ENCODE assay signal across 28 cellular contexts in genomic region chr4:22486276-22486675, GRCh38. TPM values are rescaled to one million over a fixed set of nuclear protein-coding genes. Genes with fewer than 3 reads are reported as not detected.
DNase-seq lines count a peak whose midpoint lies in the region; ATAC-seq and TF ChIP-seq lines count a peak whose summit lies in the region.
"Had no signal": no experiment of that assay in that cellular context is flagged by ENCODE, and none has a peak within 500 bp of the region (broad histone marks: within the 10 kb centered on the region; RNA-seq: fewer than 3 reads in every experiment).

No MANE protein-coding gene starts in this region.

- H3K36me3 ChIP-seq in GM23248 (ENCODE audit: low read depth), result no peaks in the 10 kb centered on the region
- H3K36me3 ChIP-seq in WERI-Rb-1, result no peaks in the 10 kb centered on the region
- H3K36me3 ChIP-seq in fibroblast of lung (ENCODE audit: control insufficient read depth, insufficient read depth, low read length), result no peaks in the 10 kb centered on the region
- H3K36me3 ChIP-seq in trophoblast cell (ENCODE audit: control insufficient read depth in 1 of 2, insufficient read depth in 2 of 2, low read length in 2 of 2), result no peaks in the 10 kb centered on the region
- H3K36me3 ChIP-seq: colonic mucosa, right lobe of liver, stomach, thyroid gland had no signal

- no peak overlapping the region for H4K12ac ChIP-seq in trophoblast cell (ENCODE audit: low read depth, low read length)

- no peak for ATAC-seq in HG02571 (IDR thresholded peaks at IDR 0.05; ENCODE audit: unreplicated experiment)
- ATAC-seq: activated naive CD4-positive, alpha-beta T cell treated with anti-CD3 and anti-CD28 coated beads, Interleukin-2, amount 50 U/mL, for 72 hours; HepG2; Panc1; right lobe of liver had no signal

- H3K79me2 ChIP-seq in GM23248 (ENCODE audit: insufficient read depth) (no peaks in the 10 kb centered on the region; the same call in 1 of the 2 replicates), fibroblast of lung (ENCODE audit: control insufficient read depth, insufficient read depth, low read length) (peaks cover 6% of the 10 kb centered on the region), trophoblast cell (ENCODE audit: control insufficient read depth, insufficient read depth, low read length, poor library complexity) (no peaks in the 10 kb centered on the region)

- peaks cover 12% of the 10 kb centered on the region for H3K4me1 Mint-ChIP-seq in activated T-helper 1 cell treated with anti-CD3 and anti-CD28 coated beads, Interleukin-12 subunit alpha, Interleukin-12 subunit beta, Interleukin-2, Interleukin-4 antibody, amounts not matched to agents 30 ng/mL and 10 ng/mL and 1 ng/mL, durations not matched to agents 14 hours and 24 hours and 36 hours (ENCODE audit: low read depth)

- H3K27ac ChIP-seq in GM23248 (no peak overlapping the region), WERI-Rb-1 (peak overlapping the region; percentile 83), fibroblast of lung (ENCODE audit: insufficient read depth, low read length) (peak overlapping the region; percentile 30), trophoblast cell (ENCODE audit: low read depth, low read length) (no peak overlapping the region)
- H3K27ac ChIP-seq: colonic mucosa, hepatocyte, right lobe of liver, stomach, thyroid gland had no signal

- in situ Hi-C loops in GM23248 (cut with MboI), result no loop called here

- H3K9ac ChIP-seq in GM23248, result no peak overlapping the region
- H3K9ac ChIP-seq in fibroblast of lung (ENCODE audit: insufficient read depth, low read length), result no peak overlapping the region
- no peak overlapping the region for H3K9ac ChIP-seq in trophoblast cell (ENCODE audit: low read length)

- H2BK5ac ChIP-seq in trophoblast cell (ENCODE audit: low read depth, low read length, poor library complexity), result no peak overlapping the region

- DNase-seq in GM23248, result no peak
- DNase-seq in WERI-Rb-1, result no peak
- peak in 1 of 2 donors; percentile 73 for DNase-seq in fibroblast of lung (ENCODE audit: low read depth in 2 of 2)
- no peak for DNase-seq in trophoblast cell
- no peak for DNase-seq in activated T-helper 1 cell treated with anti-CD3 and anti-CD28 coated beads, Interleukin-12 subunit alpha, Interleukin-12 subunit beta, Interleukin-2, Interleukin-4 antibody, amounts not matched to agents 30 ng/mL and 10 ng/mL and 1 ng/mL, durations not matched to agents 14 hours and 24 hours and 36 hours (ENCODE audit: low spot score)
- no peak for DNase-seq in cortex of kidney (lab: John Stamatoyannopoulos, UW)
- DNase-seq: activated CD4-positive, alpha-beta T cell treated with anti-CD3 and anti-CD28 coated beads, Interleukin-2, amount 10 ng/mL, durations not matched to agents 24 days and 14 days; activated effector memory CD4-positive, alpha-beta T cell treated with Interleukin-2 at 50 U/mL for 16 hours; colonic mucosa; effector memory CD4-positive, alpha-beta T cell; foreskin melanocyte; GDM1; Kasumi-1; MV-4-11; NCI-H1436; NCI-H226; right lobe of liver; SHP77; stimulated activated CD4-positive, alpha-beta T cell treated with anti-CD3 and anti-CD28 coated beads, Interleukin-12 subunit alpha, Interleukin-12 subunit beta, amount 100 ng/mL, for 4 hours; stimulated activated CD4-positive, alpha-beta T cell treated with anti-CD3 and anti-CD28 coated beads, Interleukin-2, amount 100 ng/mL, for 48 hours; stomach; thyroid gland had no signal

- TF ChIP-seq CTCF in WERI-Rb-1 (IDR thresholded peaks at IDR 0.05; ENCODE audit: low read depth, low read length), result no peak
- no peak for TF ChIP-seq CTCF in fibroblast of lung (conservative IDR thresholded peaks at IDR 0.05 in 1 of 2, IDR thresholded peaks at IDR 0.05 in 1 of 2; ENCODE audit: low read depth in 1 of 2, low read length in 2 of 2)

- no peak overlapping the region for H3K27ac Mint-ChIP-seq in activated T-helper 1 cell treated with anti-CD3 and anti-CD28 coated beads, Interleukin-12 subunit alpha, Interleukin-12 subunit beta, Interleukin-2, Interleukin-4 antibody, amounts not matched to agents 30 ng/mL and 10 ng/mL and 1 ng/mL, durations not matched to agents 14 hours and 24 hours and 36 hours
- H3K27ac Mint-ChIP-seq: activated CD4-positive, alpha-beta T cell treated with anti-CD3 and anti-CD28 coated beads, Interleukin-2, amount 10 ng/mL, durations not matched to agents 24 days and 14 days had no signal

- H3K4me2 ChIP-seq in GM23248 (ENCODE audit: unreplicated experiment), result peak overlapping the region; percentile 34
- peak overlapping the region; percentile 17 for H3K4me2 ChIP-seq in fibroblast of lung (ENCODE audit: extremely low read depth, insufficient read depth, low read length)
- no peak overlapping the region for H3K4me2 ChIP-seq in trophoblast cell (ENCODE audit: low read length)
- H3K4me2 ChIP-seq: hepatocyte had no signal

- no peaks in the 10 kb centered on the region for H3K9me2 ChIP-seq in GM23248 (ENCODE audit: insufficient read depth)

- H3K4me3 ChIP-seq in GM23248 (no peak overlapping the region), WERI-Rb-1 (ENCODE audit: low read depth, low read length) (no peak overlapping the region), fibroblast of lung (replicated peaks in 1 of 4; ENCODE audit: control extremely low read depth in 1 of 4, insufficient read depth in 1 of 4, low read depth in 3 of 4, low read length in 4 of 4) (peak overlapping the region in 1 of 4 experiments; percentile 26), trophoblast cell (ENCODE audit: low read depth, low read length) (no peak overlapping the region)
- H3K4me3 ChIP-seq: colonic mucosa, hepatocyte, lung, right lobe of liver, stomach, thyroid gland had no signal

- H2AK5ac ChIP-seq in trophoblast cell (ENCODE audit: low read length), result no peak overlapping the region

- peak overlapping the region; percentile 65 for H3K18ac ChIP-seq in trophoblast cell (ENCODE audit: low read length)

- H2AFZ ChIP-seq in GM23248 (no peak overlapping the region), fibroblast of lung (ENCODE audit: low read length) (no peak overlapping the region), trophoblast cell (ENCODE audit: insufficient read depth, low read length, poor library complexity) (no peak overlapping the region)
- H2AFZ ChIP-seq: hepatocyte had no signal

- peaks cover 16% of the 10 kb centered on the region for H3F3A ChIP-seq in GM23248 (ENCODE audit: insufficient read depth)

- no peak overlapping the region for H3K4me3 Mint-ChIP-seq in activated T-helper 1 cell treated with anti-CD3 and anti-CD28 coated beads, Interleukin-12 subunit alpha, Interleukin-12 subunit beta, Interleukin-2, Interleukin-4 antibody, amounts not matched to agents 30 ng/mL and 10 ng/mL and 1 ng/mL, durations not matched to agents 14 hours and 24 hours and 36 hours
- H3K4me3 Mint-ChIP-seq: activated CD4-positive, alpha-beta T cell treated with anti-CD3 and anti-CD28 coated beads, Interleukin-2, amount 10 ng/mL, durations not matched to agents 24 days and 14 days had no signal

- H3K27me3 Mint-ChIP-seq in activated T-helper 1 cell treated with anti-CD3 and anti-CD28 coated beads, Interleukin-12 subunit alpha, Interleukin-12 subunit beta, Interleukin-2, Interleukin-4 antibody, amounts not matched to agents 30 ng/mL and 10 ng/mL and 1 ng/mL, durations not matched to agents 14 hours and 24 hours and 36 hours (ENCODE audit: insufficient read depth), result no peaks in the 10 kb centered on the region
- H3K27me3 Mint-ChIP-seq: activated CD4-positive, alpha-beta T cell treated with anti-CD3 and anti-CD28 coated beads, Interleukin-2, amount 10 ng/mL, durations not matched to agents 24 days and 14 days had no signal

- no peaks in the 10 kb centered on the region for H3K9me3 Mint-ChIP-seq in activated T-helper 1 cell treated with anti-CD3 and anti-CD28 coated beads, Interleukin-12 subunit alpha, Interleukin-12 subunit beta, Interleukin-2, Interleukin-4 antibody, amounts not matched to agents 30 ng/mL and 10 ng/mL and 1 ng/mL, durations not matched to agents 14 hours and 24 hours and 36 hours
- H3K9me3 Mint-ChIP-seq: activated CD4-positive, alpha-beta T cell treated with anti-CD3 and anti-CD28 coated beads, Interleukin-2, amount 10 ng/mL, durations not matched to agents 24 days and 14 days had no signal

- H3K4ac ChIP-seq in trophoblast cell (ENCODE audit: low read depth, low read length), result no peak overlapping the region

- H3K23ac ChIP-seq in trophoblast cell (ENCODE audit: low read length), result no peak overlapping the region

- peak overlapping the region; percentile 45 for H4K8ac ChIP-seq in trophoblast cell (ENCODE audit: low read depth, low read length)

- intact Hi-C loops in activated T-helper 1 cell treated with anti-CD3 and anti-CD28 coated beads, Interleukin-12 subunit alpha, Interleukin-12 subunit beta, Interleukin-2, Interleukin-4 antibody, amounts not matched to agents 30 ng/mL and 10 ng/mL and 1 ng/mL, durations not matched to agents 14 hours and 24 hours and 36 hours (cut with micrococcal nuclease), result no loop called here

- H2BK120ac ChIP-seq in trophoblast cell (ENCODE audit: insufficient read depth, low read length, poor library complexity), result no peak overlapping the region

- H4K20me1 ChIP-seq in GM23248 (ENCODE audit: insufficient read depth) (no peaks in the 10 kb centered on the region), fibroblast of lung (ENCODE audit: control insufficient read depth, extremely low read depth, insufficient read depth, low read length) (no peaks in the 10 kb centered on the region)

- H3K4me1 ChIP-seq in GM23248 (ENCODE audit: insufficient read depth) (peaks cover 19% of the 10 kb centered on the region), fibroblast of lung (ENCODE audit: control insufficient read depth, extremely low read depth, insufficient read depth, low read length) (peaks cover 22% of the 10 kb centered on the region), trophoblast cell (ENCODE audit: control insufficient read depth in 1 of 2, insufficient read depth in 2 of 2, low read length in 2 of 2) (peaks cover 10% of the 10 kb centered on the region in 2 experiments)

- no peak overlapping the region for H2BK12ac ChIP-seq in trophoblast cell (ENCODE audit: low read length)

- WGBS in GM23248 (ENCODE audit: low coverage in 1 of 2, low lambda C conversion rate in 2 of 2, missing lambda C conversion rate in 2 of 2), 2 experiments, result 64 to 70% methylated on average over 4 of the region's 4 CpGs
- no CpG with 5 or more reads among the region's 4 CpGs for WGBS in trophoblast cell (ENCODE audit: extremely low coverage, insufficient coverage, insufficient read length)

- H4K91ac ChIP-seq in trophoblast cell (ENCODE audit: low read depth, low read length), result no peak overlapping the region

- H3K9me3 ChIP-seq in GM23248 (ENCODE audit: low read depth), result no peaks in the 10 kb centered on the region
- H3K9me3 ChIP-seq in WERI-Rb-1 (ENCODE audit: severe bottlenecking), result no peaks in the 10 kb centered on the region
- no peaks in the 10 kb centered on the region for H3K9me3 ChIP-seq in fibroblast of lung (ENCODE audit: control insufficient read depth, insufficient read depth, low read depth, low read length)
- H3K9me3 ChIP-seq in trophoblast cell (ENCODE audit: insufficient read depth, low read depth, low read length), result no peaks in the 10 kb centered on the region
- H3K9me3 ChIP-seq: colonic mucosa, right lobe of liver, stomach, thyroid gland had no signal

- H3K79me1 ChIP-seq in trophoblast cell (ENCODE audit: low read length), result no peaks in the 10 kb centered on the region

- H3K14ac ChIP-seq in trophoblast cell (ENCODE audit: low read length), result no peak overlapping the region

- H3K27me3 ChIP-seq in GM23248 (replicated peaks; ENCODE audit: insufficient read depth), result no peaks in the 10 kb centered on the region
- H3K27me3 ChIP-seq in WERI-Rb-1 (ENCODE audit: insufficient read depth, low read depth, severe bottlenecking), result no peaks in the 10 kb centered on the region
- no peaks in the 10 kb centered on the region for H3K27me3 ChIP-seq in fibroblast of lung (ENCODE audit: control insufficient read depth, insufficient read depth, low read length)
- no peaks in the 10 kb centered on the region for H3K27me3 ChIP-seq in trophoblast cell (ENCODE audit: insufficient read depth, low read length)
- H3K27me3 ChIP-seq: colonic mucosa, hepatocyte, right lobe of liver, stomach, thyroid gland had no signal

- H3K36me3 Mint-ChIP-seq in activated T-helper 1 cell treated with anti-CD3 and anti-CD28 coated beads, Interleukin-12 subunit alpha, Interleukin-12 subunit beta, Interleukin-2, Interleukin-4 antibody, amounts not matched to agents 30 ng/mL and 10 ng/mL and 1 ng/mL, durations not matched to agents 14 hours and 24 hours and 36 hours (ENCODE audit: low read depth), result no peaks in the 10 kb centered on the region

RNA-seq across cellular contexts. Expression of gene ADGRA3, which starts 29.6 kb away (rescaled TPM):
- total RNA-seq in GM23248 (2014; rRNA removed; shearing (Covaris generic)), result 7.8 and 9.4 TPM in 2 replicates
- 1.1 and 1.2 TPM in 2 replicates for polyA plus RNA-seq in GM23248 (2016; fragmentation: Nextera tagmentation; extraction: Ambion mirVana)
- total RNA-seq in fibroblast of lung, result 15.2 and 25.2 TPM in 2 replicates
- polyA plus RNA-seq in fibroblast of lung, result 13.0 and 15.8 TPM in 2 replicates
- polyA plus RNA-seq in fibroblast of lung (2012), result 11.7 and 14.3 TPM in 2 replicates
- polyA minus RNA-seq in fibroblast of lung (ENCODE audit: low replicate concordance), result 60.1 and 72.8 TPM in 2 replicates
- polyA plus RNA-seq in trophoblast cell (2013), result 12.6 and 15.3 TPM in 2 replicates
- 19.2 and 19.8 TPM in 2 replicates for total RNA-seq in activated T-helper 1 cell treated with anti-CD3 and anti-CD28 coated beads, Interleukin-12 subunit alpha, Interleukin-12 subunit beta, Interleukin-2, Interleukin-4 antibody, amounts not matched to agents 30 ng/mL and 10 ng/mL and 1 ng/mL, durations not matched to agents 14 hours and 24 hours and 36 hours

Comparison
In these comparisons a context has a peak if more than half of its experiments do, and no peak if none do; other contexts are left out.
1. H3K27ac ChIP-seq: peak in WERI-Rb-1 (single experiment) and fibroblast of lung (single experiment); none in GM23248 (single experiment) and trophoblast cell (single experiment).